ENCODE assay signal across 1 cellular context in genomic region chr1:184805667-184806295, GRCh38.
TF ChIP-seq lines count a peak whose summit lies in the region.

No MANE protein-coding gene starts in this region.

TF ChIP-seq in SK-N-SH, 30 proteins besides CTCF, POLR2A, EP300 and RAD21 (continued from another document):
- peak; percentile 41; the same call in 1 of the 2 replicates for TF ChIP-seq REST (IDR thresholded peaks at IDR 0.05; ENCODE audit: low read depth, low read length)
- no peak for TF ChIP-seq RXRA (IDR thresholded peaks at IDR 0.05; ENCODE audit: borderline replicate concordance, low read depth)
- no peak for TF ChIP-seq FOXM1 (IDR thresholded peaks at IDR 0.05; ENCODE audit: low read depth)
- TF ChIP-seq RCOR1 (IDR thresholded peaks at IDR 0.05; ENCODE audit: low read length), result peak; percentile 50; the same call in 1 of the 2 replicates
